In genomic region chr21:43906585-43907370, GRCh38 we compare ENCODE assay signal across 22 cellular contexts.
"Had no signal": no experiment of that assay in that cellular context is flagged by ENCODE, and none has a peak within 500 bp of the region (broad histone marks: within the 10 kb centered on the region; RNA-seq: fewer than 3 reads in every experiment).

No MANE protein-coding gene starts in this region.

- H3K27ac ChIP-seq: colonic mucosa, dorsolateral prefrontal cortex, esophagus squamous epithelium, gastroesophageal sphincter, transverse colon, vagina had no signal

- H3K36me3 ChIP-seq: colonic mucosa, vagina had no signal

- H3K27ac Mint-ChIP-seq: activated CD4-positive, alpha-beta T cell treated with anti-CD3 and anti-CD28 coated beads, Interleukin-2, amount 10 ng/mL, durations not matched to agents 7 days and 5 days; activated CD8-positive, alpha-beta memory T cell treated with anti-CD3 and anti-CD28 coated beads, Interleukin-2, amount 10 ng/mL, durations not matched to agents 7 days and 5 days; activated CD8-positive, alpha-beta T cell treated with anti-CD3 and anti-CD28 coated beads for 36 hours; activated naive CD8-positive, alpha-beta T cell treated with anti-CD3 and anti-CD28 coated beads for 36 hours; progenitor cell of endocrine pancreas had no signal

- H3K9me3 Mint-ChIP-seq: activated CD4-positive, alpha-beta T cell treated with anti-CD3 and anti-CD28 coated beads, Interleukin-2, amount 10 ng/mL, durations not matched to agents 7 days and 5 days; activated CD8-positive, alpha-beta T cell treated with anti-CD3 and anti-CD28 coated beads for 36 hours; activated naive CD8-positive, alpha-beta T cell treated with anti-CD3 and anti-CD28 coated beads for 36 hours; neural crest cell had no signal

- H3K9me3 ChIP-seq: colonic mucosa, esophagus squamous epithelium, gastroesophageal sphincter, transverse colon, vagina had no signal

- H3K27me3 Mint-ChIP-seq: activated CD4-positive, alpha-beta T cell treated with anti-CD3 and anti-CD28 coated beads, Interleukin-2, amount 10 ng/mL, durations not matched to agents 7 days and 5 days; activated CD8-positive, alpha-beta memory T cell treated with anti-CD3 and anti-CD28 coated beads, Interleukin-2, amount 10 ng/mL, durations not matched to agents 7 days and 5 days; activated CD8-positive, alpha-beta T cell treated with anti-CD3 and anti-CD28 coated beads for 36 hours; activated naive CD8-positive, alpha-beta T cell treated with anti-CD3 and anti-CD28 coated beads for 36 hours; progenitor cell of endocrine pancreas had no signal

- FAIRE-seq: astrocyte had no signal

- H3K4me3 Mint-ChIP-seq: activated CD4-positive, alpha-beta T cell treated with anti-CD3 and anti-CD28 coated beads, Interleukin-2, amount 10 ng/mL, durations not matched to agents 7 days and 5 days; activated CD8-positive, alpha-beta memory T cell treated with anti-CD3 and anti-CD28 coated beads, Interleukin-2, amount 10 ng/mL, durations not matched to agents 7 days and 5 days; activated CD8-positive, alpha-beta T cell treated with anti-CD3 and anti-CD28 coated beads for 36 hours; activated naive CD8-positive, alpha-beta T cell treated with anti-CD3 and anti-CD28 coated beads for 36 hours; neural crest cell had no signal

- H3K4me3 ChIP-seq: colonic mucosa, dorsolateral prefrontal cortex, esophagus squamous epithelium, gastroesophageal sphincter, transverse colon, vagina had no signal

- DNase-seq: activated CD4-positive, alpha-beta T cell treated with anti-CD3 and anti-CD28 coated beads, Interleukin-2, amount 10 ng/mL, durations not matched to agents 7 days and 5 days; activated CD4-positive, CD25-positive, alpha-beta regulatory T cell treated with anti-CD3 and anti-CD28 coated beads, Interleukin-2, amount 50 U/mL, for 72 hours; activated CD8-positive, alpha-beta memory T cell treated with anti-CD3 and anti-CD28 coated beads, Interleukin-2, amount 10 ng/mL, durations not matched to agents 7 days and 5 days; activated CD8-positive, alpha-beta T cell treated with anti-CD3 and anti-CD28 coated beads for 36 hours; activated naive CD4-positive, alpha-beta T cell treated with Interleukin-2 at 50 U/mL for 16 hours; activated naive CD8-positive, alpha-beta T cell treated with anti-CD3 and anti-CD28 coated beads for 36 hours; activated T-cell treated with anti-CD3 and anti-CD28 coated beads for 4 hours; central memory CD4-positive, alpha-beta T cell; colonic mucosa; esophagus squamous epithelium; islet precursor cell; left colon; mesenchymal stem cell; stimulated activated CD4-positive, alpha-beta T cell treated with anti-CD3 and anti-CD28 coated beads, Interleukin-12 subunit alpha, Interleukin-12 subunit beta, amount 100 ng/mL, for 4 hours; stimulated activated CD4-positive, alpha-beta T cell treated with anti-CD3 and anti-CD28 coated beads, Interleukin-4, amount 100 ng/mL, for 4 hours; transverse colon had no signal

- H3K4me1 Mint-ChIP-seq: activated CD8-positive, alpha-beta memory T cell treated with anti-CD3 and anti-CD28 coated beads, Interleukin-2, amount 10 ng/mL, durations not matched to agents 7 days and 5 days had no signal

- ATAC-seq: activated CD8-positive, alpha-beta memory T cell treated with anti-CD3 and anti-CD28 coated beads, Interleukin-2, amount 10 ng/mL, durations not matched to agents 7 days and 5 days; activated CD8-positive, alpha-beta T cell treated with anti-CD3 and anti-CD28 coated beads for 36 hours; gastroesophageal sphincter; left colon had no signal

- H3K27me3 ChIP-seq: colonic mucosa, dorsolateral prefrontal cortex, esophagus squamous epithelium, gastroesophageal sphincter, transverse colon, vagina had no signal
